In the genomic region with DNA sequence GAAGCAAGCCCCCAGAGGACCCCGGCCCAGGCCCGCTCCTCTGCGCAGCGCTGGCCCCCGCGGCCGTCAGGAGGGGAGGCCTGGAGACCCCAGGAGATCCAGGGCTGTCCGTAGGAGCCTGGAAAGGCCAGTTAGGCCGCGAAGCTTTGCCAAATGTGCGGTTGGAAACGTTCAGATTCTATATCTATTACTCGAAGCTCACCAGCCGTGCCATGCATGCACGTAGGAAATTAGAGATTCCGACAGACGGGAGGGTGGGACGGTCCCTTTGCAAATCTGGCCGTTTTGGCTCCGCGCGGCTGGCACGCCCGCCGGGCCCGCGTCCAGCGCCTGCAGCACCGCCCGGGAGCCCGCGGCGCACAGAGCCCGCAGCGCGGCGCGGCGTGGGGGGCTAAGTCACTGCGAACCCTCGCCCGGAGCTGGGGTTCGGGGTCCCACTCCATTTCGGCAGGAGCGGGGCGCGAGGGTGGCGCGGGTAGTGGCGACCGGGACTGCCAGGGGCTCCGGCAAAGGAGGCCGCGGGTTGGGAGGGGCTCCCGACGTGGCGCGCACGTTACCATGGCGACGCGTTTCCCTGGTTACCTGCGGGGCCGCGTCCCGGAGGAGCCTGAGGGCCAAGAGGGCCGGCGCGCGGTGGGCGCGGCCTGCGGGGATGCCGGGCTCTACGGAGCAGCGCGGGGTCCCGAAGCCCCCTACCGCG, we compare ENCODE assay signal across 9 cellular contexts.
DNase-seq lines count a peak whose midpoint lies in the region; ATAC-seq and TF ChIP-seq lines count a peak whose summit lies in the region.
"Had no signal": no experiment of that assay in that cellular context is flagged by ENCODE, and none has a peak within 500 bp of the region (broad histone marks: within the 10 kb centered on the region; RNA-seq: fewer than 3 reads in every experiment).

No MANE protein-coding gene starts in this region.

- H3K36me3 ChIP-seq in esophagus squamous epithelium (no peaks in the 10 kb centered on the region), neuron (ENCODE audit: insufficient read depth, low read length) (no peaks in the 10 kb centered on the region)

- ATAC-seq in HG02623 (IDR thresholded peaks at IDR 0.05; ENCODE audit: unreplicated experiment), result no peak

- H3K4me3 ChIP-seq in esophagus squamous epithelium (peak overlapping the region; percentile 15 to 63 (median 40)), neuron (ENCODE audit: low read length) (peak overlapping the region; percentile 39)

- no peak for TF ChIP-seq POLR2A in esophagus squamous epithelium (IDR thresholded peaks at IDR 0.05)

- intact Hi-C loops in esophagus squamous epithelium (cut with DNase I), result no loop called here

- TF ChIP-seq CTCF in esophagus squamous epithelium (IDR thresholded peaks at IDR 0.05), result no peak

- H2AFZ ChIP-seq in neuron (ENCODE audit: low read depth, low read length), result peak overlapping the region; percentile 84

- H3K9me3 ChIP-seq in esophagus squamous epithelium (no peaks in the 10 kb centered on the region), neuron (ENCODE audit: low read length) (no peaks in the 10 kb centered on the region)

- DNase-seq in AG20443 (ENCODE audit: low spot score), result peak; percentile 61
- peak; percentile 92 for DNase-seq in NCI-H146 (lab: John Stamatoyannopoulos, UW)
- no peak for DNase-seq in esophagus squamous epithelium (lab: John Stamatoyannopoulos, UW)
- no peak for DNase-seq in NCI-H187 treated with DMSO at 0.1 percent for 48 hours (lab: John Stamatoyannopoulos, UW)
- DNase-seq in RPMI8226, result no peak
- DNase-seq in activated CD8-positive, alpha-beta memory T cell treated with anti-CD3 and anti-CD28 coated beads, Interleukin-2, amount 50 U/mL, for 4 hours, result no peak
- DNase-seq: SIG-M5 had no signal

- H3K27me3 ChIP-seq in esophagus squamous epithelium, result peaks cover 0 to 27% (median 0%) of the 10 kb centered on the region in 4 donors
- H3K27me3 ChIP-seq in neuron (ENCODE audit: insufficient read depth, low read length), result peaks cover 11% of the 10 kb centered on the region

- H3K4me1 ChIP-seq in esophagus squamous epithelium (peaks cover 3 to 11% (median 8%) of the 10 kb centered on the region in 3 donors), neuron (ENCODE audit: insufficient read depth, low read length) (no peaks in the 10 kb centered on the region)

- no peak overlapping the region for H3K27ac ChIP-seq in esophagus squamous epithelium

- 9% methylated on average over 17 to 18 of the region's 80 CpGs for WGBS in esophagus squamous epithelium, 2 donors

Comparison
In these comparisons a context has a peak if more than half of its experiments do, and no peak if none do; other contexts are left out.
1. DNase-seq: peak in AG20443 (single experiment) and NCI-H146 (single experiment); none in esophagus squamous epithelium (single experiment), NCI-H187 treated with DMSO at 0.1 percent for 48 hours (single experiment), RPMI8226 (single experiment) and activated CD8-positive, alpha-beta memory T cell treated with anti-CD3 and anti-CD28 coated beads, Interleukin-2, amount 50 U/mL, for 4 hours (single experiment).